Comparison of ENCODE assay signal across 11 cellular contexts in genomic region chr1:151069103-151069486, GRCh38. TPM values are rescaled to one million over a fixed set of nuclear protein-coding genes. Genes with fewer than 3 reads are reported as not detected.
A peak's percentile ranks its signal among the peaks of the same experiment; 100 is the strongest.
DNase-seq lines count a peak whose midpoint lies in the region; ATAC-seq and TF ChIP-seq lines count a peak whose summit lies in the region.
"Had no signal": no experiment of that assay in that cellular context is flagged by ENCODE, and none has a peak within 500 bp of the region (broad histone marks: within the 10 kb centered on the region; RNA-seq: fewer than 3 reads in every experiment).

No MANE protein-coding gene starts in this region.

- H3K36me3 Mint-ChIP-seq in GM23338 (ENCODE audit: low read depth) = peaks cover 32% of the 10 kb centered on the region
- peaks cover 14% of the 10 kb centered on the region for H3K36me3 Mint-ChIP-seq in activated naive CD8-positive, alpha-beta T cell treated with anti-CD3 and anti-CD28 coated beads for 36 hours
- H3K36me3 Mint-ChIP-seq in natural killer cell = no peaks in the 10 kb centered on the region

- H3K36me3 ChIP-seq in GM23338 (ENCODE audit: insufficient read depth) (0 out of 2 replicates have a peak, but pooled peaks cover 2% of the 10 kb centered on the region), aorta (ENCODE audit: control insufficient read depth in 1 of 2, insufficient read depth in 2 of 2, low read length in 1 of 2) (no peaks in the 10 kb centered on the region)

- DNase-seq in AG04450 (ENCODE audit: low read depth, low spot score) = no peak
- no peak for DNase-seq in GM23338 (ENCODE audit: low spot score)
- DNase-seq in activated naive CD8-positive, alpha-beta T cell treated with anti-CD3 and anti-CD28 coated beads for 36 hours = no peak
- DNase-seq in natural killer cell = no peak
- DNase-seq in hypothalamus (lab: John Stamatoyannopoulos, UW) = no peak
- DNase-seq in aorta = no peak
- DNase-seq in stimulated activated CD4-positive, alpha-beta T cell treated with anti-CD3 and anti-CD28 coated beads, Interleukin-4, amount 100 ng/mL, for 1 hour = no peak
- DNase-seq: midbrain; NCI-H2171 treated with DMSO at 0.1 percent for 48 hours; stimulated activated CD4-positive, alpha-beta T cell treated with anti-CD3 and anti-CD28 coated beads, Interleukin-2, amount 100 ng/mL, for 24 hours had no signal

- TF ChIP-seq CTCF in AG04450 (IDR thresholded peaks at IDR 0.05; ENCODE audit: low read depth, low read length) (no peak), GM23338 (conservative IDR thresholded peaks at IDR 0.05; ENCODE audit: low read depth in 2 of 2) (no peak), natural killer cell (IDR thresholded peaks at IDR 0.05) (no peak)

- no peaks in the 10 kb centered on the region for H4K20me1 ChIP-seq in GM23338 (replicated peaks; ENCODE audit: insufficient read depth)

- H3K4me3 ChIP-seq in AG04450 (ENCODE audit: low read depth, low read length) (no peak overlapping the region), GM23338 (0 out of 2 replicates have a peak overlapping the region, but pooled peaks have one; percentile 92), aorta (ENCODE audit: low read length in 2 of 2) (no peak overlapping the region)

- POLR2A ChIA-PET in AG04450 (lab: Yijun Ruan, JAX) = no interaction called here

- WGBS in aorta, 2 donors = 85 to 89% methylated on average over 5 of the region's 5 CpGs

- peaks cover 6% of the 10 kb centered on the region; the same call in 1 of the 2 replicates for H3K4me1 ChIP-seq in GM23338 (ENCODE audit: insufficient read depth)
- H3K4me1 ChIP-seq in aorta (ENCODE audit: control insufficient read depth in 1 of 2, insufficient read depth in 2 of 2, low read length in 2 of 2) = no peaks in the 10 kb centered on the region

- peaks cover 28% of the 10 kb centered on the region for H3F3A ChIP-seq in GM23338 (replicated peaks; ENCODE audit: low read depth)

- H3K79me2 ChIP-seq in GM23338 (replicated peaks; ENCODE audit: insufficient read depth) = peaks cover 21% of the 10 kb centered on the region

- intact Hi-C loops in natural killer cell (cut with micrococcal nuclease) (no loop called here), aorta (cut with DNase I) (no loop called here)

- H3K27ac ChIP-seq in AG04450 (ENCODE audit: low read depth, low read length) (peak overlapping the region; percentile 31), GM23338 (ENCODE audit: low read depth) (peak overlapping the region; percentile 99; the same call in 1 of the 2 replicates), aorta (ENCODE audit: low read depth in 1 of 2, low read length in 2 of 2) (no peak overlapping the region)

- H2AFZ ChIP-seq in GM23338 = no peak overlapping the region

- CTCF ChIA-PET in AG04450 (lab: Charles Lee) = no interaction called here

- peak overlapping the region; percentile 95; the same call in 1 of the 2 replicates for H3K4me2 ChIP-seq in GM23338

- H3K27ac Mint-ChIP-seq in GM23338 = no peak overlapping the region
- peak overlapping the region; percentile 100 for H3K27ac Mint-ChIP-seq in activated naive CD8-positive, alpha-beta T cell treated with anti-CD3 and anti-CD28 coated beads for 36 hours
- peak overlapping the region; percentile 68 to 99 for H3K27ac Mint-ChIP-seq in natural killer cell

- H3K27me3 Mint-ChIP-seq in GM23338 (ENCODE audit: insufficient read depth, low read depth, poor library complexity) (peaks cover 13% of the 10 kb centered on the region), natural killer cell (ENCODE audit: low read depth in 2 of 2) (no peaks in the 10 kb centered on the region)
- peaks cover 4% of the 10 kb centered on the region for H3K27me3 Mint-ChIP-seq in activated naive CD8-positive, alpha-beta T cell treated with anti-CD3 and anti-CD28 coated beads for 36 hours

- peaks cover 14% of the 10 kb centered on the region for H3K4me1 Mint-ChIP-seq in GM23338
- peaks cover 23% of the 10 kb centered on the region for H3K4me1 Mint-ChIP-seq in activated naive CD8-positive, alpha-beta T cell treated with anti-CD3 and anti-CD28 coated beads for 36 hours
- peaks cover 11 to 24% of the 10 kb centered on the region in 2 donors for H3K4me1 Mint-ChIP-seq in natural killer cell

- H3K9me3 ChIP-seq in AG04450 (ENCODE audit: control insufficient read depth, insufficient read depth, low read length) = no peaks in the 10 kb centered on the region; the same call in 1 of the 2 replicates
- H3K9me3 ChIP-seq in aorta (ENCODE audit: control insufficient read depth, low read length) = no peaks in the 10 kb centered on the region

- H3K27me3 ChIP-seq in AG04450 (ENCODE audit: control insufficient read depth, insufficient read depth, low read length) = no peaks in the 10 kb centered on the region
- no peaks in the 10 kb centered on the region for H3K27me3 ChIP-seq in GM23338 (ENCODE audit: insufficient read depth)
- no peaks in the 10 kb centered on the region for H3K27me3 ChIP-seq in aorta (ENCODE audit: control insufficient read depth in 1 of 2, insufficient read depth in 2 of 2, low read length in 1 of 2)

- H3K4me3 Mint-ChIP-seq in GM23338 (peak overlapping the region; percentile 97), natural killer cell (peak overlapping the region; percentile 98)
- H3K4me3 Mint-ChIP-seq in activated naive CD8-positive, alpha-beta T cell treated with anti-CD3 and anti-CD28 coated beads for 36 hours = peak overlapping the region; percentile 100

- no peaks in the 10 kb centered on the region for H3K9me2 ChIP-seq in GM23338 (ENCODE audit: insufficient read depth)

- no peak for ATAC-seq in GM23338
- no peak for ATAC-seq in natural killer cell
- no peak for ATAC-seq in GM21723 (IDR thresholded peaks at IDR 0.05; ENCODE audit: unreplicated experiment)
- ATAC-seq in aorta (ENCODE audit: low FRiP score) = no peak

- H3K9me3 Mint-ChIP-seq in GM23338 (no peaks in the 10 kb centered on the region), natural killer cell (no peaks in the 10 kb centered on the region)
- H3K9me3 Mint-ChIP-seq in activated naive CD8-positive, alpha-beta T cell treated with anti-CD3 and anti-CD28 coated beads for 36 hours = no peaks in the 10 kb centered on the region

TF ChIP-seq in GM23338, 12 proteins besides CTCF, POLR2A, EP300 and RAD21:
- TF ChIP-seq EZH2phosphoT487 (IDR thresholded peaks at IDR 0.05; ENCODE audit: unreplicated experiment) = no peak
- TF ChIP-seq EZH2 (IDR thresholded peaks at IDR 0.05; ENCODE audit: low read depth, unreplicated experiment) = no peak
- TF ChIP-seq NANOG (IDR thresholded peaks at IDR 0.05; ENCODE audit: borderline replicate concordance) = no peak
TF ChIP-seq in GM23338: peak in this region for 0.

RNA-seq across cellular contexts. Expression of gene GABPB2, which starts 1.5 kb away (rescaled TPM):
- polyA plus RNA-seq in AG04450 (2011; rRNA removed) (9.8 and 10.0 TPM in 2 replicates), GM23338 (2016; fragmentation: Nextera tagmentation; extraction: Ambion mirVana) (0.82 and 1.1 TPM in 2 replicates), aorta (10 to 100 TPM in 1 of 2 donors, 1 to 10 TPM in 1; 6.9 to 15.0 TPM)
- 15.7 and 15.8 TPM in 2 replicates for polyA minus RNA-seq in AG04450 (2011; rRNA and poly(A)+ RNA removed)
- 2.6 and 2.8 TPM in 2 replicates for total RNA-seq in GM23338 (2014; rRNA removed; shearing (Covaris generic))
- total RNA-seq in activated naive CD8-positive, alpha-beta T cell treated with anti-CD3 and anti-CD28 coated beads for 36 hours = 10 to 100 TPM; 17.9 to 19.1 TPM
- total RNA-seq in natural killer cell (10 to 100 TPM; 27.4 to 34.0 (median 30.6) TPM), aorta (10 to 100 TPM; 16.0 to 22.2 TPM)

RNA-seq across cellular contexts. Expression of gene MLLT11, which starts 8.9 kb away (rescaled TPM):
- polyA plus RNA-seq in AG04450 (2011; rRNA removed) (25.2 and 28.3 TPM in 2 replicates), GM23338 (2016; fragmentation: Nextera tagmentation; extraction: Ambion mirVana) (19.7 and 22.6 TPM in 2 replicates), aorta (1 to 10 TPM; 4.3 to 6.9 TPM)
- polyA minus RNA-seq in AG04450 (2011; rRNA and poly(A)+ RNA removed) = 9.4 and 10.9 TPM in 2 replicates
- 10.6 and 11.3 TPM in 2 replicates for total RNA-seq in GM23338 (2014; rRNA removed; shearing (Covaris generic))
- 1 to 10 TPM; 4.9 to 5.0 TPM for total RNA-seq in activated naive CD8-positive, alpha-beta T cell treated with anti-CD3 and anti-CD28 coated beads for 36 hours
- total RNA-seq in natural killer cell (10 to 100 TPM; 11.2 to 18.6 (median 17.6) TPM), aorta (1 to 10 TPM; 2.4 to 2.5 TPM)

RNA-seq across cellular contexts. Expression of gene CDC42SE1, which starts 9.7 kb away (rescaled TPM):
- polyA plus RNA-seq in AG04450 (2011; rRNA removed) (66.3 and 70.3 TPM in 2 replicates), GM23338 (2016; fragmentation: Nextera tagmentation; extraction: Ambion mirVana) (18.3 and 18.4 TPM in 2 replicates), aorta (10 to 100 TPM; 30.1 to 82.4 TPM)
- 55.5 and 56.1 TPM in 2 replicates for polyA minus RNA-seq in AG04450 (2011; rRNA and poly(A)+ RNA removed)
- total RNA-seq in GM23338 (2014; rRNA removed; shearing (Covaris generic)) = 44.9 and 49.1 TPM in 2 replicates
- total RNA-seq in activated naive CD8-positive, alpha-beta T cell treated with anti-CD3 and anti-CD28 coated beads for 36 hours = 100 to 1,000 TPM; 128 TPM
- total RNA-seq in natural killer cell (100 to 1,000 TPM; 555 to 792 (median 752) TPM), aorta (100 to 1,000 TPM; 102 TPM)

RNA-seq across cellular contexts. Expression of gene C1orf56, which starts 21.5 kb away (rescaled TPM):
- polyA plus RNA-seq in AG04450 (2011; rRNA removed) = 1.3 and 1.9 TPM in 2 replicates
- polyA minus RNA-seq in AG04450 (2011; rRNA and poly(A)+ RNA removed) = 0.74 and 1.8 TPM in 2 replicates
- 1.6 and 3.9 TPM in 2 replicates for total RNA-seq in GM23338 (2014; rRNA removed; shearing (Covaris generic))
- polyA plus RNA-seq in GM23338 (2016; fragmentation: Nextera tagmentation; extraction: Ambion mirVana) = 26.3 and 27.8 TPM in 2 replicates
- total RNA-seq in activated naive CD8-positive, alpha-beta T cell treated with anti-CD3 and anti-CD28 coated beads for 36 hours = 1 to 10 TPM; 1.1 to 1.2 TPM
- 1 to 10 TPM; 1.6 to 3.3 (median 1.9) TPM for total RNA-seq in natural killer cell
- 1 to 10 TPM; 3.0 to 3.8 TPM for total RNA-seq in aorta
- polyA plus RNA-seq in aorta = 1 to 10 TPM; 1.8 to 2.6 TPM

RNA-seq across cellular contexts. Expression of gene BNIPL, which starts 32.7 kb away (rescaled TPM):
- polyA plus RNA-seq in AG04450 (2011; rRNA removed) (0.09 and 0.16 TPM in 2 replicates), GM23338 (2016; fragmentation: Nextera tagmentation; extraction: Ambion mirVana) (0.59 and 0.91 TPM in 2 replicates), aorta (under 1 TPM in 1 of 2 donors, not detected in 1; 0.38 TPM)
- polyA minus RNA-seq in AG04450 (2011; rRNA and poly(A)+ RNA removed) = 0.09 and 0.23 TPM in 2 replicates
- total RNA-seq in GM23338 (2014; rRNA removed; shearing (Covaris generic)) = 1.2 and 2.4 TPM in 2 replicates
- under 1 TPM; 0.52 to 0.54 TPM for total RNA-seq in activated naive CD8-positive, alpha-beta T cell treated with anti-CD3 and anti-CD28 coated beads for 36 hours
- total RNA-seq in natural killer cell (under 1 TPM; 0.28 to 0.39 (median 0.33) TPM), aorta (under 1 TPM; 0.29 to 0.54 TPM)

Comparison
In these comparisons a context has a peak if more than half of its experiments do, and no peak if none do; other contexts are left out.
1. H3K27ac ChIP-seq: peak in AG04450 (single experiment) and GM23338 (single experiment); none in aorta (0 of 2).
2. RNA of gene CDC42SE1, which starts 9.7 kb away (total RNA-seq): 555 to 792 TPM in natural killer cell; 128 TPM in activated naive CD8-positive, alpha-beta T cell treated with anti-CD3 and anti-CD28 coated beads for 36 hours, 102 TPM in aorta and 44.9 to 49.1 TPM in GM23338; every median in the first group is over 4 times any median in the second.
3. Peak in every context shown above with its lines, with median percentiles within 50 percentile points of each other: H3K4me3 Mint-ChIP-seq.